In genomic region chr3:123201557-123202427, GRCh38 we compare ENCODE assay signal across 8 cellular contexts. TPM values are rescaled to one million over a fixed set of nuclear protein-coding genes. Genes with fewer than 3 reads are reported as not detected.
DNase-seq lines count a peak whose midpoint lies in the region; FAIRE-seq and TF ChIP-seq lines count a peak whose summit lies in the region.

Gene SEC22A (plus strand): TSS chr3:123201943. CDS start chr3:123209218, 7,275 bp downstream.

- peak within 1 kb of the TSS; percentile 72; the same call in 1 of the 2 replicates for H2BK5ac ChIP-seq in H1 (ENCODE audit: low read depth, low read length)
- H2BK5ac ChIP-seq in mesenchymal stem cell (ENCODE audit: low read depth, low read length, poor library complexity, severe bottlenecking): no peak within 1 kb of the TSS

- peak in 1 of 2 experiments; percentile 6; a peak in 1 of 3 replicates for TF ChIP-seq EP300 in H1 (IDR thresholded peaks at IDR 0.05; ENCODE audit: borderline replicate concordance in 1 of 2, low read depth in 2 of 2, low read length in 2 of 2)

- H3K27ac ChIP-seq in H1 (ENCODE audit: low read depth, low read length): peak within 1 kb of the TSS; percentile 73
- no peak within 1 kb of the TSS for H3K27ac ChIP-seq in mesenchymal stem cell (ENCODE audit: low read length, poor library complexity, severe bottlenecking)

- no peak within 1 kb of the TSS for H2BK12ac ChIP-seq in H1 (ENCODE audit: low read depth, low read length)
- H2BK12ac ChIP-seq in mesenchymal stem cell (ENCODE audit: low read length in 2 of 2): peak within 1 kb of the TSS in 1 of 2 experiments; percentile 1

- peak; percentile 92 for FAIRE-seq in H1 (lab: Jason Lieb, UNC)

- POLR2A ChIA-PET in activated CD8-positive, alpha-beta memory T cell treated with anti-CD3 and anti-CD28 coated beads for 36 hours (lab: Charles Lee): interaction anchor here (0.5 to 1.3 kb wide), 4 partner anchors 134 to 428 kb away, joined by 3 to 10 read pairs (median 4); partner anchors contain the start of gene ADCY5
- POLR2A ChIA-PET in H1 (lab: Charles Lee; ENCODE audit: partially characterized antibody): interaction anchor here (0.7 to 2.0 kb wide), 10 partner anchors 9 to 382 kb away, joined by 3 to 12 read pairs (median 4); no protein-coding TSS in a partner anchor

- 0 out of 2 replicates have a peak, but pooled peaks cover 2% of the 10 kb centered on the region for H3K79me1 ChIP-seq in H1 (ENCODE audit: low read depth, low read length)
- H3K79me1 ChIP-seq in mesenchymal stem cell (replicated peaks; ENCODE audit: low read length, poor library complexity, severe bottlenecking): peaks cover 18% of the 10 kb centered on the region

- H3K23me2 ChIP-seq in H1 (ENCODE audit: low read depth, low read length): peaks cover 10% of the 10 kb centered on the region

- H2BK120ac ChIP-seq in H1 (replicated peaks; ENCODE audit: low read depth, low read length) (no peak within 1 kb of the TSS), mesenchymal stem cell (ENCODE audit: low read depth, low read length) (peak within 1 kb of the TSS; percentile 88)

- H3K9me3 ChIP-seq in H1 (ENCODE audit: insufficient read depth in 2 of 2, low read depth in 1 of 2, low read length in 1 of 2): no peaks in the 10 kb centered on the region
- H3K9me3 ChIP-seq in mesenchymal stem cell (ENCODE audit: control insufficient read depth, low read length): peaks cover 6% of the 10 kb centered on the region

- H2BK15ac ChIP-seq in H1 (ENCODE audit: low read length): 0 out of 2 replicates have a peak within 1 kb of the TSS, but pooled peaks have one; percentile 21
- no peak within 1 kb of the TSS for H2BK15ac ChIP-seq in mesenchymal stem cell (ENCODE audit: low read depth, poor library complexity, severe bottlenecking)

- H2BK20ac ChIP-seq in H1 (ENCODE audit: low read length): no peak within 1 kb of the TSS

- peak within 1 kb of the TSS; percentile 94 to 96 for H3K4me2 ChIP-seq in H1 (ENCODE audit: insufficient read depth in 1 of 2, low read depth in 2 of 2, low read length in 2 of 2)
- peak within 1 kb of the TSS; percentile 92 for H3K4me2 ChIP-seq in mesenchymal stem cell (ENCODE audit: low read length, poor library complexity, severe bottlenecking)

- peak in 1 of 2 experiments; percentile 87; a peak in 2 of 3 replicates for TF ChIP-seq POLR2A in H1 (IDR thresholded peaks at IDR 0.05; ENCODE audit: control extremely low read depth in 1 of 2, low read depth in 2 of 2, low read length in 2 of 2)

- H3K56ac ChIP-seq in H1 (replicated peaks; ENCODE audit: insufficient read length, low read depth, low read length): peak within 1 kb of the TSS; percentile 92

- CTCF ChIA-PET in activated CD8-positive, alpha-beta memory T cell treated with anti-CD3 and anti-CD28 coated beads for 36 hours (lab: Charles Lee): no interaction called here
- CTCF ChIA-PET in H1 (lab: Charles Lee; ENCODE audit: partially characterized antibody): interaction anchor here (0.7 to 0.8 kb wide), 2 partner anchors 41 to 80 kb away, joined by 3 to 4 read pairs; no protein-coding TSS in a partner anchor

- peak within 1 kb of the TSS; percentile 75 for H4K5ac ChIP-seq in H1 (ENCODE audit: insufficient read length, low read depth, low read length)

- no peak within 1 kb of the TSS for H3K14ac ChIP-seq in H1 (ENCODE audit: insufficient read length)
- H3K14ac ChIP-seq in mesenchymal stem cell (ENCODE audit: low read length in 2 of 2): peak within 1 kb of the TSS; percentile 21 to 50

- H3K27me3 ChIP-seq in H1 (replicated peaks in 1 of 4; ENCODE audit: control insufficient read depth in 3 of 4, extremely low read depth in 1 of 4, insufficient read depth in 3 of 4, low read length in 3 of 4): no peaks in the 10 kb centered on the region
- no peaks in the 10 kb centered on the region for H3K27me3 ChIP-seq in mesenchymal stem cell (ENCODE audit: control insufficient read depth in 1 of 2, insufficient read depth in 1 of 2, low read length in 2 of 2)

- H2AFZ ChIP-seq in H1 (ENCODE audit: low read length) (peak within 1 kb of the TSS; percentile 89), mesenchymal stem cell (ENCODE audit: low read depth, low read length) (peak within 1 kb of the TSS; percentile 96)

- WGBS in H1 (ENCODE audit: extremely low coverage in 1 of 2, insufficient coverage in 1 of 2, insufficient read length in 1 of 2, insufficient replicate concordance in 2 of 2, low coverage in 1 of 2, low lambda C conversion rate in 2 of 2, missing lambda C conversion rate in 1 of 2), 2 experiments: 2% methylated on average over 53 of the region's 60 CpGs; no CpG with 5 or more reads in 1 of the 2 experiments
- WGBS in mesenchymal stem cell: under 1% methylated on average over 59 of the region's 60 CpGs

- H3K9ac ChIP-seq in H1 (replicated peaks in 1 of 4; ENCODE audit: extremely low read depth in 1 of 4, low read depth in 3 of 4, low read length in 3 of 4) (peak within 1 kb of the TSS; percentile 73 to 90 (median 80)), mesenchymal stem cell (ENCODE audit: low read length) (peak within 1 kb of the TSS; percentile 94)

- DNase-seq in CMK (ENCODE audit: low read depth) (peak; percentile 67), GM20000 (ENCODE audit: low spot score) (peak; percentile 93), HT-29 (ENCODE audit: low spot score) (peak; percentile 98), NOMO-1 (lab: John Stamatoyannopoulos, UW; ENCODE audit: unreplicated experiment in 2 of 2) (peak; percentile 93 to 94), H1 (ENCODE audit: low read depth in 1 of 2, low spot score in 2 of 2) (peak; percentile 92 to 95), mesenchymal stem cell (peak; percentile 92)
- peak; percentile 84 for DNase-seq in stimulated activated CD8-positive, alpha-beta memory T cell treated with anti-CD3 and anti-CD28 coated beads, Interleukin-12 subunit alpha, Interleukin-12 subunit beta, amount 100 ng/mL, for 4 hours (ENCODE audit: low read depth)

- H3K18ac ChIP-seq in H1 (ENCODE audit: extremely low read depth, low read length) (peak within 1 kb of the TSS; percentile 86), mesenchymal stem cell (ENCODE audit: low read depth in 1 of 2, low read length in 2 of 2) (peak within 1 kb of the TSS; percentile 77 to 92)

- H3K4me3 ChIP-seq in H1 (ENCODE audit: extremely low read depth in 1 of 4, insufficient read depth in 2 of 4, low read depth in 3 of 4, low read length in 4 of 4) (peak within 1 kb of the TSS; percentile 83 to 94 (median 88)), mesenchymal stem cell (ENCODE audit: insufficient read depth in 1 of 2, low read depth in 1 of 2, low read length in 2 of 2) (peak within 1 kb of the TSS; percentile 91 to 93)

- H3K79me2 ChIP-seq in H1 (ENCODE audit: control insufficient read depth in 1 of 2, insufficient read depth in 2 of 2, low read length in 2 of 2): 0 out of 4 replicates have a peak, but pooled peaks cover 0 to 15% of the 10 kb centered on the region in 2 experiments

- H4K8ac ChIP-seq in H1 (ENCODE audit: extremely low read depth, insufficient read depth, low read length) (peak within 1 kb of the TSS; percentile 93), mesenchymal stem cell (ENCODE audit: low read length) (peak within 1 kb of the TSS; percentile 94)

- no peak within 1 kb of the TSS for H3K4ac ChIP-seq in H1 (replicated peaks; ENCODE audit: insufficient read length, low read depth, low read length)
- H3K4ac ChIP-seq in mesenchymal stem cell (ENCODE audit: low read depth in 1 of 2, low read length in 2 of 2): peak within 1 kb of the TSS; percentile 47 to 95

- no peak within 1 kb of the TSS for H2AK5ac ChIP-seq in H1 (ENCODE audit: low read depth, low read length)
- H2AK5ac ChIP-seq in mesenchymal stem cell (ENCODE audit: low read length, severe bottlenecking): no peak within 1 kb of the TSS

- H3K36me3 ChIP-seq in H1 (ENCODE audit: control insufficient read depth in 2 of 4, insufficient read depth in 4 of 4, low read length in 3 of 4): no peaks in the 10 kb centered on the region
- no peaks in the 10 kb centered on the region for H3K36me3 ChIP-seq in mesenchymal stem cell (ENCODE audit: control insufficient read depth in 1 of 2, insufficient read depth in 2 of 2, low read depth in 1 of 2, low read length in 2 of 2)

- no peak for TF ChIP-seq RAD21 in H1 (IDR thresholded peaks at IDR 0.05 in 1 of 2, conservative IDR thresholded peaks at IDR 0.05 in 1 of 2; ENCODE audit: low read depth in 2 of 2, low read length in 2 of 2)

- H3K23ac ChIP-seq in H1 (ENCODE audit: insufficient read length) (no peak within 1 kb of the TSS), mesenchymal stem cell (ENCODE audit: low read length in 2 of 2) (peak within 1 kb of the TSS in 1 of 2 experiments; percentile 99)

- TF ChIP-seq CTCF in GM20000 (IDR thresholded peaks at IDR 0.05; ENCODE audit: extremely low read depth, missing control alignments) (no peak), H1 (IDR thresholded peaks at IDR 0.05; ENCODE audit: control extremely low read depth in 1 of 3, insufficient read depth in 1 of 3, low read depth in 1 of 3, low read length in 3 of 3) (no peak)

- H4K91ac ChIP-seq in H1 (replicated peaks; ENCODE audit: insufficient read length, low read length): peak within 1 kb of the TSS; percentile 62
- peak within 1 kb of the TSS; percentile 91 for H4K91ac ChIP-seq in mesenchymal stem cell (ENCODE audit: low read length)

- H4K20me1 ChIP-seq in H1 (replicated peaks in 1 of 2; ENCODE audit: control insufficient read depth in 1 of 2, insufficient read depth in 2 of 2, low read length in 2 of 2): no peaks in the 10 kb centered on the region

- H3K4me1 ChIP-seq in H1 (replicated peaks in 1 of 4; ENCODE audit: control insufficient read depth in 3 of 4, insufficient read depth in 4 of 4, low read length in 3 of 4) (peaks cover 0 to 2% (median 0%) of the 10 kb centered on the region in 4 experiments; a peak in 3 of 7 replicates), mesenchymal stem cell (ENCODE audit: control insufficient read depth, insufficient read depth, low read depth, low read length) (peaks cover 4% of the 10 kb centered on the region)

TF ChIP-seq in H1, 55 proteins besides CTCF, POLR2A, EP300 and RAD21 (continues in another document):
- TF ChIP-seq HDAC2 (IDR thresholded peaks at IDR 0.05; ENCODE audit: borderline replicate concordance in 1 of 2, low read depth in 2 of 2, low read length in 2 of 2): 0 out of 4 replicates have a peak, but pooled peaks of 1 of the 2 experiments have one; percentile 33

RNA-seq across cellular contexts. Expression of gene SEC22A, which starts in this region (rescaled TPM):
- 16.4 and 17.2 TPM in 2 replicates for total RNA-seq in HT-29 (2014; rRNA removed; shearing (Covaris generic))
- 10 to 100 TPM; 19.1 to 21.6 TPM for total RNA-seq in activated CD8-positive, alpha-beta memory T cell treated with anti-CD3 and anti-CD28 coated beads for 36 hours
- 10.4 and 10.6 TPM in 2 replicates for total RNA-seq in H1 (2021; fragmentation: NEBNext Ultra II Directional; extraction: Animal tissue kit (Norgen Biotek cat#: 25700))
- polyA plus RNA-seq in H1 (2011; rRNA removed): 10.4 and 17.1 TPM in 2 replicates
- 13.4 TPM for polyA plus RNA-seq in H1 (2011; cell fraction: cytosol; rRNA removed)
- polyA plus RNA-seq in H1 (2011; cell fraction: nucleus; rRNA removed): 6.4 TPM
- polyA plus RNA-seq in H1 (2012, experiment 1 of 2): 9.3 to 10.9 TPM (median 10.4 TPM) in 4 replicates
- 1.6 TPM for polyA plus RNA-seq in H1 (2012, experiment 2 of 2)
- polyA plus RNA-seq in H1 (2013, experiment 1 of 2): 9.0 TPM
- 9.7 TPM for polyA plus RNA-seq in H1 (2013, experiment 2 of 2)
- 10.4 and 22.8 TPM in 2 replicates for polyA minus RNA-seq in H1 (2011; rRNA and poly(A)+ RNA removed)
- polyA minus RNA-seq in H1 (2011; cell fraction: cytosol; rRNA and poly(A)+ RNA removed): 10.9 TPM
- polyA minus RNA-seq in H1 (2011; cell fraction: nucleus; rRNA and poly(A)+ RNA removed): 15.8 TPM
- 14.9 TPM for polyA plus RNA-seq in mesenchymal stem cell (2013, experiment 1 of 2)
- 13.9 TPM for polyA plus RNA-seq in mesenchymal stem cell (2013, experiment 2 of 2)
